Comparison of ENCODE assay signal across 17 cellular contexts in genomic region chr2:111139637-111140317, GRCh38. TPM values are rescaled to one million over a fixed set of nuclear protein-coding genes. Genes with fewer than 3 reads are reported as not detected.
A peak's percentile ranks its signal among the peaks of the same experiment; 100 is the strongest.
DNase-seq lines count a peak whose midpoint lies in the region; ATAC-seq, FAIRE-seq and TF ChIP-seq lines count a peak whose summit lies in the region.
"Had no signal": no experiment of that assay in that cellular context is flagged by ENCODE, and none has a peak within 500 bp of the region (broad histone marks: within the 10 kb centered on the region; RNA-seq: fewer than 3 reads in every experiment).

No MANE protein-coding gene starts in this region.

- H3K27ac Mint-ChIP-seq in chondrocyte (ENCODE audit: unreplicated experiment), result no peak overlapping the region
- no peak overlapping the region for H3K27ac Mint-ChIP-seq in activated CD4-positive, alpha-beta memory T cell treated with anti-CD3 and anti-CD28 coated beads for 36 hours
- H3K27ac Mint-ChIP-seq: activated CD8-positive, alpha-beta memory T cell treated with anti-CD3 and anti-CD28 coated beads, Interleukin-2, amount 10 ng/mL, durations not matched to agents 7 days and 5 days; endodermal cell had no signal

- no peak overlapping the region for H3K4ac ChIP-seq in IMR-90 (ENCODE audit: low read depth, low read length)

- no peak overlapping the region for H2AK5ac ChIP-seq in IMR-90 (ENCODE audit: low read depth, low read length)

- no peak overlapping the region for H2BK20ac ChIP-seq in IMR-90 (ENCODE audit: low read depth, low read length)

- WGBS in IMR-90 (ENCODE audit: extremely low coverage in 2 of 2, insufficient read length in 1 of 2), 2 experiments, result 63% methylated on average over 2 of the region's 12 CpGs; no CpG with 5 or more reads in 1 of the 2 experiments
- WGBS in body of pancreas, 2 donors, result 21 to 24% methylated on average over 12 of the region's 12 CpGs
- 21% methylated on average over 12 of the region's 12 CpGs for WGBS in pancreas, 2 donors

- H4K8ac ChIP-seq in IMR-90 (ENCODE audit: low read depth in 2 of 2, low read length in 2 of 2), result no peak overlapping the region

- H2AFZ ChIP-seq in IMR-90 (replicated peaks; ENCODE audit: low read length, poor library complexity), result no peak overlapping the region

- ATAC-seq in IMR-90 (ENCODE audit: low read depth) (no peak), body of pancreas (peak; percentile 80), pancreas (peak; percentile 74 to 90 (median 86)), HG03442 (IDR thresholded peaks at IDR 0.05; ENCODE audit: unreplicated experiment) (no peak)
- ATAC-seq: activated CD8-positive, alpha-beta memory T cell treated with anti-CD3 and anti-CD28 coated beads, Interleukin-2, amount 10 ng/mL, durations not matched to agents 7 days and 5 days; SK-N-SH treated with all-trans-retinoic acid at 6 μM for 48 hours had no signal

- H3K4me1 ChIP-seq in IMR-90 (ENCODE audit: control insufficient read depth, insufficient read depth, low read length) (no peaks in the 10 kb centered on the region; the same call in 1 of the 2 replicates), body of pancreas (peaks cover 21% of the 10 kb centered on the region), pancreas (peaks cover 0 to 10% (median 8%) of the 10 kb centered on the region in 3 donors)
- H3K4me1 ChIP-seq: BE2C had no signal

- no peak for FAIRE-seq in pancreas (lab: Jason Lieb, UNC)
- FAIRE-seq: kidney had no signal

- H3K27me3 Mint-ChIP-seq in chondrocyte (ENCODE audit: low read depth), result no peaks in the 10 kb centered on the region
- peaks cover under 1% of the 10 kb centered on the region for H3K27me3 Mint-ChIP-seq in activated CD4-positive, alpha-beta memory T cell treated with anti-CD3 and anti-CD28 coated beads for 36 hours
- H3K27me3 Mint-ChIP-seq: activated CD8-positive, alpha-beta memory T cell treated with anti-CD3 and anti-CD28 coated beads, Interleukin-2, amount 10 ng/mL, durations not matched to agents 7 days and 5 days had no signal

- H3K9ac ChIP-seq in IMR-90 (ENCODE audit: low read depth, low read length), result no peak overlapping the region

- no peak overlapping the region for H4K5ac ChIP-seq in IMR-90 (ENCODE audit: low read depth, low read length)

- H3K79me1 ChIP-seq in IMR-90 (ENCODE audit: low read depth in 1 of 2, low read length in 2 of 2), result no peaks in the 10 kb centered on the region

- no peaks in the 10 kb centered on the region; the same call in 1 of the 2 replicates for H3K27me3 ChIP-seq in IMR-90 (ENCODE audit: control insufficient read depth, insufficient read depth, low read length)
- H3K27me3 ChIP-seq in body of pancreas, result no peaks in the 10 kb centered on the region
- no peaks in the 10 kb centered on the region for H3K27me3 ChIP-seq in pancreas
- H3K27me3 ChIP-seq: BE2C, transverse colon had no signal

- no peak for TF ChIP-seq POLR2A in IMR-90 (IDR thresholded peaks at IDR 0.05; ENCODE audit: low read depth, low read length)
- no peak for TF ChIP-seq POLR2A in body of pancreas (IDR thresholded peaks at IDR 0.05)

- DNase-seq in IMR-90 (peak; percentile 29), NCI-H2081 treated with DMSO at 0.1 percent for 48 hours (lab: John Stamatoyannopoulos, UW) (peak; percentile 29), body of pancreas (peak; percentile 50 to 77 (median 64)), pancreas (peak in 3 of 6 donors; percentile 42 to 57 (median 52)), chondrocyte (ENCODE audit: low spot score) (no peak)
- no peak for DNase-seq in activated CD4-positive, alpha-beta memory T cell treated with anti-CD3 and anti-CD28 coated beads for 36 hours
- DNase-seq: activated CD8-positive, alpha-beta memory T cell treated with anti-CD3 and anti-CD28 coated beads, Interleukin-2, amount 10 ng/mL, durations not matched to agents 7 days and 5 days; activated naive CD4-positive, alpha-beta T cell treated with Interleukin-2 at 50 U/mL for 16 hours; BE2C; caudate nucleus; endodermal cell; kidney; NCI-H1436 treated with DMSO at 0.1 percent for 48 hours; posterior cingulate gyrus; transverse colon had no signal

- no peak overlapping the region for H2BK120ac ChIP-seq in IMR-90 (ENCODE audit: low read depth, low read length)

- BruUV-seq in IMR-90 (replicated peaks; lab: Mats Ljungman, UMichigan), result no TSS peak

- CTCF ChIA-PET in IMR-90 (lab: Yijun Ruan, JAX), result no interaction called here
- CTCF ChIA-PET in activated CD4-positive, alpha-beta memory T cell treated with anti-CD3 and anti-CD28 coated beads for 36 hours (lab: Charles Lee), result no interaction called here

- H3K9me3 Mint-ChIP-seq in chondrocyte (ENCODE audit: low read depth), result no peaks in the 10 kb centered on the region
- H3K9me3 Mint-ChIP-seq in activated CD4-positive, alpha-beta memory T cell treated with anti-CD3 and anti-CD28 coated beads for 36 hours, result no peaks in the 10 kb centered on the region
- H3K9me3 Mint-ChIP-seq: endodermal cell had no signal

- H3K4me2 ChIP-seq in IMR-90 (ENCODE audit: low read depth, low read length), result no peak overlapping the region

- no peak overlapping the region for H3K4me3 Mint-ChIP-seq in chondrocyte (ENCODE audit: unreplicated experiment)
- H3K4me3 Mint-ChIP-seq in activated CD4-positive, alpha-beta memory T cell treated with anti-CD3 and anti-CD28 coated beads for 36 hours, result no peak overlapping the region
- H3K4me3 Mint-ChIP-seq: activated CD8-positive, alpha-beta memory T cell treated with anti-CD3 and anti-CD28 coated beads, Interleukin-2, amount 10 ng/mL, durations not matched to agents 7 days and 5 days; endodermal cell had no signal

- no peak overlapping the region for H3K56ac ChIP-seq in IMR-90 (ENCODE audit: extremely low read depth, insufficient read depth, low read length)

- H3K36me3 Mint-ChIP-seq in chondrocyte (ENCODE audit: low read depth), result peaks cover 9% of the 10 kb centered on the region
- H3K36me3 Mint-ChIP-seq in activated CD4-positive, alpha-beta memory T cell treated with anti-CD3 and anti-CD28 coated beads for 36 hours, result peaks cover 76% of the 10 kb centered on the region

- H3K14ac ChIP-seq in IMR-90 (replicated peaks; ENCODE audit: low read depth, low read length), result no peak overlapping the region

- H3K9me3 ChIP-seq in IMR-90 (ENCODE audit: control insufficient read depth, insufficient read depth, low read length) (no peaks in the 10 kb centered on the region), body of pancreas (no peaks in the 10 kb centered on the region), pancreas (no peaks in the 10 kb centered on the region)
- H3K9me3 ChIP-seq: BE2C, transverse colon had no signal

- peaks cover 10% of the 10 kb centered on the region; the same call in 1 of the 2 replicates for H3K36me3 ChIP-seq in IMR-90 (ENCODE audit: control insufficient read depth, insufficient read depth, low read length)
- H3K36me3 ChIP-seq in body of pancreas (replicated peaks in 1 of 2; ENCODE audit: insufficient read depth in 1 of 2, low read depth in 2 of 2), result no peaks in the 10 kb centered on the region
- peaks cover 0 to 4% (median 0%) of the 10 kb centered on the region in 3 donors for H3K36me3 ChIP-seq in pancreas
- H3K36me3 ChIP-seq: transverse colon had no signal

- no peaks in the 10 kb centered on the region; the same call in 1 of the 2 replicates for H3K9me1 ChIP-seq in IMR-90 (ENCODE audit: insufficient read depth, low read length)

- peaks cover 3% of the 10 kb centered on the region for H3K4me1 Mint-ChIP-seq in chondrocyte (ENCODE audit: low read depth)
- peaks cover 19% of the 10 kb centered on the region for H3K4me1 Mint-ChIP-seq in activated CD4-positive, alpha-beta memory T cell treated with anti-CD3 and anti-CD28 coated beads for 36 hours (ENCODE audit: low read depth)

- no peak overlapping the region for H3K18ac ChIP-seq in IMR-90 (ENCODE audit: low read depth, low read length)

- intact Hi-C loops in IMR-90 (cut with micrococcal nuclease) (no loop called here), body of pancreas (cut with DNase I) (no loop called here), pancreas (cut with DNase I) (no loop called here)
- intact Hi-C loops in activated CD4-positive, alpha-beta memory T cell treated with anti-CD3 and anti-CD28 coated beads for 36 hours (cut with micrococcal nuclease), result no loop called here

- H3K27ac ChIP-seq in IMR-90 (ENCODE audit: insufficient read depth, low read length) (no peak overlapping the region), body of pancreas (peak overlapping the region in 3 of 4 donors; percentile 15 to 43 (median 42)), pancreas (peak overlapping the region in 2 of 4 donors; percentile 1 to 41)
- H3K27ac ChIP-seq: transverse colon had no signal

- no peak for TF ChIP-seq CTCF in IMR-90 (conservative IDR thresholded peaks at IDR 0.05; ENCODE audit: low read depth, low read length)
- no peak for TF ChIP-seq CTCF in body of pancreas (IDR thresholded peaks at IDR 0.05)
- TF ChIP-seq CTCF in pancreas (IDR thresholded peaks at IDR 0.05), result no peak
- TF ChIP-seq CTCF in chondrocyte (IDR thresholded peaks at IDR 0.05), result no peak

- H2BK15ac ChIP-seq in IMR-90 (ENCODE audit: low read depth, low read length), result no peak overlapping the region

- no peak overlapping the region for H2BK5ac ChIP-seq in IMR-90 (ENCODE audit: low read depth, low read length, poor library complexity, severe bottlenecking)

- POLR2A ChIA-PET in IMR-90 (lab: Charles Lee; ENCODE audit: unreplicated experiment), result no interaction called here
- POLR2A ChIA-PET in activated CD4-positive, alpha-beta memory T cell treated with anti-CD3 and anti-CD28 coated beads for 36 hours (lab: Charles Lee), result no interaction called here

- no peak overlapping the region for H3K23ac ChIP-seq in IMR-90 (ENCODE audit: low read depth, low read length)

- H4K91ac ChIP-seq in IMR-90 (ENCODE audit: insufficient read depth, low read depth, low read length), result no peak overlapping the region

- in situ Hi-C loops in IMR-90 (cut with MboI; ENCODE audit: low sequenced_read_pairs), result no loop called here

- no peak for TF ChIP-seq RAD21 in IMR-90 (IDR thresholded peaks at IDR 0.05; ENCODE audit: low read length)

- dilution Hi-C loops in IMR-90 (cut with HindIII; ENCODE audit: low sequenced_read_pairs, unreplicated experiment), result no loop called here

- H2AK9ac ChIP-seq in IMR-90 (replicated peaks; ENCODE audit: low read depth, low read length, poor library complexity), result no peak overlapping the region

- peaks cover 9% of the 10 kb centered on the region; the same call in 1 of the 2 replicates for H4K20me1 ChIP-seq in IMR-90 (ENCODE audit: insufficient read depth, low read length)

- H3K4me3 ChIP-seq in IMR-90 (ENCODE audit: insufficient read depth, low read depth, low read length), result no peak overlapping the region
- no peak overlapping the region for H3K4me3 ChIP-seq in body of pancreas
- H3K4me3 ChIP-seq in pancreas, result no peak overlapping the region
- H3K4me3 ChIP-seq: transverse colon had no signal

TF ChIP-seq in IMR-90, 13 proteins besides CTCF, POLR2A, EP300 and RAD21 (continues in another document):
- no peak for TF ChIP-seq MXI1 (IDR thresholded peaks at IDR 0.05; ENCODE audit: borderline replicate concordance, low read depth, low read length)

RNA-seq across cellular contexts. Expression of gene BCL2L11, which starts 19.1 kb away (rescaled TPM):
- total RNA-seq in IMR-90 (2012; rRNA removed) (1.1 and 1.4 TPM in 2 replicates), body of pancreas (10 to 100 TPM; 10.9 to 18.7 TPM), pancreas (10 to 100 TPM in 3 of 6 donors, 1 to 10 TPM in 3; 5.5 to 14.9 (median 10.0) TPM), chondrocyte (10.8 to 19.2 TPM (median 11.4 TPM) in 3 replicates)
- polyA plus RNA-seq in IMR-90 (2012; rRNA removed) (1.7 TPM in 2 replicates), pancreas (1 to 10 TPM; 2.7 to 4.4 TPM)
- 0.78 and 1.4 TPM in 2 replicates for polyA plus RNA-seq in IMR-90 (2012; cell fraction: cytosol; rRNA removed)
- polyA plus RNA-seq in IMR-90 (2012; cell fraction: nucleus; rRNA removed; ENCODE audit: low replicate concordance), result 2.6 and 5.7 TPM in 2 replicates
- 10 to 100 TPM; 21.9 to 25.6 TPM for total RNA-seq in activated CD4-positive, alpha-beta memory T cell treated with anti-CD3 and anti-CD28 coated beads for 36 hours

Comparison
In these comparisons a context has a peak if more than half of its experiments do, and no peak if none do; other contexts are left out.
1. ATAC-seq: peak in body of pancreas (single experiment) and pancreas (4 of 4); none in IMR-90 (single experiment) and HG03442 (single experiment).
2. DNase-seq: peak in IMR-90 (single experiment), NCI-H2081 treated with DMSO at 0.1 percent for 48 hours (single experiment) and body of pancreas (4 of 4); none in chondrocyte (single experiment) and activated CD4-positive, alpha-beta memory T cell treated with anti-CD3 and anti-CD28 coated beads for 36 hours (single experiment).